Comparison of ENCODE assay signal across 8 cellular contexts in the genomic region with DNA sequence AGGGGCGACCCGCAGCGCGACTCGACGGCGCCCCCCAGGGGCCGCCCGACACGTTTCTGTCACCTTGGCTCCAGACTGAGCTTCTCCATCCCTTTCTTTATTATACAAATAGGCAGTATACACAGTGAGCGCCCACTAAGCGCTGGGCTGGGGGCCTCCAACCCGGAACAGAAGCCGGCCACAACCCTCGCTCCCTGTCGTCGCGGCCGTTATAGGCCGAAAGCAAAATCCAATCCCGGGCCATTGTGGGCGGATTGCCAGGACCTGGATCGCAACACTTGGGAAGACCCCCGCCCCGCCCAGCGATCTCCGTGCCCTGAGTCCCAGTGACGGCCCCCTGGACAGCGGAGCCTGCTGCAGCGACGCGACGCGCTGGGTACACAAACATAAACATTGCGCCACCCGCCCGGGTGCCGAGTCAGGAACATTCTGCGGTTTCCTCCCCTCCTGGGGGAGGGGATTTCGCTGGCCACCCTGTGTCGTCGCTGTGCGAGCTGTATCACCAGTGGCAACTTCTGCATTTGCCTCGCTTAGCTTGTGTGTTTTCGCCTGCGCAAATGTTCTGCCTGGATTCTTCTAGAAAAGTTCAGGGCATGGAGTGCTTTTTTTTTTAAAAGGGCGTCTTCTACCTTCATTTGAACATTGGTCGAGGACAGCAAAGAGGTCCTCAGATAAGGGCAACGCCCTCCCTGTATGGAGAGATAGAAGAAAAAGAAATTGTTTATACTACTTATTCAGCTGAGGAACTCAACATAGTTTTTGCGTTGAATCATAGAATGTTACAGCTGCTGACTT. TPM values are rescaled to one million over a fixed set of nuclear protein-coding genes. Genes with fewer than 3 reads are reported as not detected.
DNase-seq lines count a peak whose midpoint lies in the region; ATAC-seq and TF ChIP-seq lines count a peak whose summit lies in the region.

No MANE protein-coding gene starts in this region.

- ATAC-seq in HG02970 (IDR thresholded peaks at IDR 0.05; ENCODE audit: low FRiP score, unreplicated experiment), result peak; percentile 26
- peak; percentile 15 for ATAC-seq in left lobe of liver
- no peak for ATAC-seq in GM18519 (IDR thresholded peaks at IDR 0.05; ENCODE audit: low FRiP score, unreplicated experiment)

- TF ChIP-seq CTCF in GM12875 (IDR thresholded peaks at IDR 0.05; ENCODE audit: borderline replicate concordance, insufficient read depth, low read depth, low read length), result peak; percentile 96

- peak; percentile 61 for DNase-seq in NCI-H345 treated with DMSO at 0.1 percent for 48 hours (lab: John Stamatoyannopoulos, UW; ENCODE audit: unreplicated experiment)
- peak; percentile 71 to 73 for DNase-seq in activated CD4-positive, alpha-beta T cell treated with anti-CD3 and anti-CD28 coated beads for 4 hours
- DNase-seq in left lobe of liver (ENCODE audit: low spot score), result peak; percentile 98
- DNase-seq in stimulated activated CD4-positive, alpha-beta T cell treated with anti-CD3 and anti-CD28 coated beads, Interleukin-2, amount 100 ng/mL, for 24 hours, result peak; percentile 76 to 78

- peak overlapping the region; percentile 90 for H3K4me3 ChIP-seq in GM12875 (ENCODE audit: low read depth, low read length)

- peak overlapping the region; percentile 99 for H3K27ac ChIP-seq in cingulate gyrus (ENCODE audit: low read depth, low read length)

RNA-seq across cellular contexts. Expression of gene DUSP1, which starts 1.3 kb away (rescaled TPM):
- 145 TPM for total RNA-seq in left lobe of liver
